8 cellular contexts compared by ENCODE assay signal in genomic region chr6:143397229-143398222, GRCh38. TPM values are rescaled to one million over a fixed set of nuclear protein-coding genes. Genes with fewer than 3 reads are reported as not detected.
DNase-seq lines count a peak whose midpoint lies in the region; ATAC-seq and TF ChIP-seq lines count a peak whose summit lies in the region.
"Had no signal": no experiment of that assay in that cellular context is flagged by ENCODE, and none has a peak within 500 bp of the region (broad histone marks: within the 10 kb centered on the region; RNA-seq: fewer than 3 reads in every experiment).

No MANE protein-coding gene starts in this region.

- no peaks in the 10 kb centered on the region for H3K4me1 ChIP-seq in psoas muscle

- H3K27me3 ChIP-seq in H7 (ENCODE audit: control insufficient read depth, insufficient read depth, low read length) (no peaks in the 10 kb centered on the region), psoas muscle (ENCODE audit: insufficient read depth in 3 of 3, low read length in 2 of 3) (no peaks in the 10 kb centered on the region)
- H3K27me3 ChIP-seq: neutrophil had no signal

- DNase-seq in H7 (peak; percentile 33), RPMI7951 (ENCODE audit: low read depth) (peak; percentile 82), fibroblast of pulmonary artery (ENCODE audit: low read depth) (peak; percentile 92), psoas muscle (peak; percentile 55 to 59), nucleus accumbens (lab: John Stamatoyannopoulos, UW) (no peak)

- H3K4me3 ChIP-seq in H7 (ENCODE audit: insufficient read depth, low read depth, low read length) (no peak overlapping the region), fibroblast of pulmonary artery (replicated peaks; ENCODE audit: low read depth, low read length) (no peak overlapping the region), psoas muscle (no peak overlapping the region)

- no peaks in the 10 kb centered on the region for H3K9me3 ChIP-seq in psoas muscle
- H3K9me3 ChIP-seq: neutrophil had no signal

- no peak for TF ChIP-seq CTCF in fibroblast of pulmonary artery (IDR thresholded peaks at IDR 0.05; ENCODE audit: low read length, missing control alignments)
- no peak for TF ChIP-seq CTCF in psoas muscle (IDR thresholded peaks at IDR 0.05)

- H3K27ac ChIP-seq in psoas muscle, result no peak overlapping the region
- H3K27ac ChIP-seq: neutrophil had no signal

- H3K36me3 ChIP-seq in H7 (replicated peaks; ENCODE audit: control insufficient read depth, insufficient read depth, low read length) (no peaks in the 10 kb centered on the region), psoas muscle (ENCODE audit: insufficient read depth in 1 of 2, low read depth in 1 of 2) (no peaks in the 10 kb centered on the region)
- H3K36me3 ChIP-seq: neutrophil had no signal

- WGBS in psoas muscle, 3 donors, result 37 to 54% (median 43%) methylated on average over 16 of the region's 16 CpGs

- intact Hi-C loops in psoas muscle (cut with DNase I), result no loop called here

- ATAC-seq in psoas muscle (peak; percentile 36 to 69 (median 64)), GM21390 (IDR thresholded peaks at IDR 0.05; ENCODE audit: unreplicated experiment) (no peak), HG03139 (IDR thresholded peaks at IDR 0.05; ENCODE audit: unreplicated experiment) (no peak)

RNA-seq across cellular contexts. Expression of gene ADAT2, which starts 53.0 kb away (rescaled TPM):
- total RNA-seq in H7 (2014; rRNA removed; shearing (Covaris generic)), result 3.8 and 9.1 TPM in 2 replicates
- 4.6 and 7.0 TPM in 2 replicates for total RNA-seq in RPMI7951 (2014; rRNA removed; shearing (Covaris generic))
- 1 to 10 TPM; 1.2 to 1.7 (median 1.5) TPM for total RNA-seq in psoas muscle
- polyA plus RNA-seq in psoas muscle, result 1 to 10 TPM in 2 of 3 donors, under 1 TPM in 1; 0.55 to 2.6 (median 2.1) TPM

RNA-seq across cellular contexts. Expression of gene PEX3, which starts 53.1 kb away (rescaled TPM):
- 21.9 and 24.9 TPM in 2 replicates for total RNA-seq in H7 (2014; rRNA removed; shearing (Covaris generic))
- 28.5 and 41.6 TPM in 2 replicates for total RNA-seq in RPMI7951 (2014; rRNA removed; shearing (Covaris generic))
- total RNA-seq in psoas muscle, result 10 to 100 TPM; 12.9 to 17.9 (median 14.0) TPM
- polyA plus RNA-seq in psoas muscle, result 10 to 100 TPM in 1 of 3 donors, 1 to 10 TPM in 2; 7.1 to 13.0 (median 7.7) TPM

Comparison
In these comparisons a context has a peak if more than half of its experiments do, and no peak if none do; other contexts are left out.
1. DNase-seq: peak in H7 (single experiment), RPMI7951 (single experiment), fibroblast of pulmonary artery (single experiment) and psoas muscle (2 of 2); none in nucleus accumbens (0 of 56).
2. ATAC-seq: peak in psoas muscle (4 of 4); none in GM21390 (single experiment) and HG03139 (single experiment).